13 cellular contexts compared by ENCODE assay signal in genomic region chr4:108878781-108879180, GRCh38.
"Had no signal": no experiment of that assay in that cellular context is flagged by ENCODE, and none has a peak within 500 bp of the region (broad histone marks: within the 10 kb centered on the region; RNA-seq: fewer than 3 reads in every experiment).

No MANE protein-coding gene starts in this region.

- H3K4me1 Mint-ChIP-seq: activated CD4-positive, alpha-beta T cell treated with anti-CD3 and anti-CD28 coated beads for 36 hours had no signal

- DNase-seq: activated CD4-positive, alpha-beta T cell treated with anti-CD3 and anti-CD28 coated beads for 36 hours; activated CD8-positive, alpha-beta T cell treated with anti-CD3 and anti-CD28 coated beads, Interleukin-2, amount 10 ng/mL, durations not matched to agents 7 days and 5 days; activated naive CD4-positive, alpha-beta T cell; gastrocnemius medialis; left lung; mesenchymal stem cell; stimulated activated CD4-positive, alpha-beta T cell treated with anti-CD3 and anti-CD28 coated beads, Interleukin-15, amount 100 ng/mL, for 24 hours; stimulated activated CD4-positive, alpha-beta T cell treated with anti-CD3 and anti-CD28 coated beads, Interleukin-4, amount 100 ng/mL, for 24 hours; stomach had no signal

- H3K27me3 Mint-ChIP-seq: activated CD4-positive, alpha-beta T cell treated with anti-CD3 and anti-CD28 coated beads for 36 hours had no signal

- H3K27ac ChIP-seq: ascending aorta, epithelial cell of prostate, gastrocnemius medialis, left lung, stomach, thoracic aorta had no signal

- H3K36me3 ChIP-seq: ascending aorta, gastrocnemius medialis, left lung, stomach, thoracic aorta had no signal

- H3K27ac Mint-ChIP-seq: activated CD4-positive, alpha-beta T cell treated with anti-CD3 and anti-CD28 coated beads for 36 hours; activated CD8-positive, alpha-beta T cell treated with anti-CD3 and anti-CD28 coated beads, Interleukin-2, amount 10 ng/mL, durations not matched to agents 7 days and 5 days; activated T-helper 1 cell treated with anti-CD3 and anti-CD28 coated beads, Interleukin-12 subunit alpha, Interleukin-12 subunit beta, Interleukin-2, Interleukin-4 antibody, amounts not matched to agents 30 ng/mL and 10 ng/mL and 1 ng/mL, durations not matched to agents 14 hours and 24 hours and 36 hours had no signal

- H3K4me1 ChIP-seq: ascending aorta, gastrocnemius medialis, left lung, stomach had no signal

- H3K4me3 ChIP-seq: ascending aorta, gastrocnemius medialis, left lung, stomach, thoracic aorta had no signal

- H3K27me3 ChIP-seq: ascending aorta, gastrocnemius medialis, left lung, stomach had no signal

- H3K4me3 Mint-ChIP-seq: activated CD4-positive, alpha-beta T cell treated with anti-CD3 and anti-CD28 coated beads for 36 hours; activated CD8-positive, alpha-beta T cell treated with anti-CD3 and anti-CD28 coated beads, Interleukin-2, amount 10 ng/mL, durations not matched to agents 7 days and 5 days; activated T-helper 1 cell treated with anti-CD3 and anti-CD28 coated beads, Interleukin-12 subunit alpha, Interleukin-12 subunit beta, Interleukin-2, Interleukin-4 antibody, amounts not matched to agents 30 ng/mL and 10 ng/mL and 1 ng/mL, durations not matched to agents 14 hours and 24 hours and 36 hours had no signal

- H3K9me3 Mint-ChIP-seq: activated T-helper 1 cell treated with anti-CD3 and anti-CD28 coated beads, Interleukin-12 subunit alpha, Interleukin-12 subunit beta, Interleukin-2, Interleukin-4 antibody, amounts not matched to agents 30 ng/mL and 10 ng/mL and 1 ng/mL, durations not matched to agents 14 hours and 24 hours and 36 hours had no signal
